20 cellular contexts compared by ENCODE assay signal in genomic region chr1:45765999-45766792, GRCh38.
"Had no signal": no experiment of that assay in that cellular context is flagged by ENCODE, and none has a peak within 500 bp of the region (broad histone marks: within the 10 kb centered on the region; RNA-seq: fewer than 3 reads in every experiment).

No MANE protein-coding gene starts in this region.

- H3K4me1 Mint-ChIP-seq: naive thymus-derived CD8-positive, alpha-beta T cell; stimulated activated memory B cell treated with anti-CD40 and anti-IgM and Interleukin-4, amounts not matched to agents 10 μg/mL and 1 μg/mL and 100 μg/mL, for 72 hours had no signal

- H3K27ac Mint-ChIP-seq: activated naive CD4-positive, alpha-beta T cell treated with anti-CD3 and anti-CD28 coated beads, Interleukin-2, amount 50 U/mL, for 72 hours; activated T-helper 1 cell treated with anti-CD3 and anti-CD28 coated beads, Interleukin-12 subunit alpha, Interleukin-12 subunit beta, Interleukin-2, Interleukin-4 antibody, amounts not matched to agents 30 ng/mL and 10 ng/mL and 1 ng/mL, durations not matched to agents 14 hours and 24 hours and 36 hours; naive thymus-derived CD8-positive, alpha-beta T cell; stimulated activated memory B cell treated with anti-CD40 and anti-IgM and Interleukin-4, amounts not matched to agents 10 μg/mL and 1 μg/mL and 100 μg/mL, for 72 hours; T-helper 1 cell treated with Interleukin-12 subunit alpha and Interleukin-12 subunit beta and Interleukin-4 antibody, amounts not matched to agents 30 μg/mL and 1 μg/mL, for 36 hours had no signal

- H3K4me1 ChIP-seq: adrenal gland, lower lobe of right lung, spleen, upper lobe of right lung had no signal

- H3K27me3 ChIP-seq: adrenal gland, ovary, sigmoid colon, upper lobe of right lung had no signal

- H3K9me3 Mint-ChIP-seq: activated naive CD4-positive, alpha-beta T cell treated with anti-CD3 and anti-CD28 coated beads, Interleukin-2, amount 50 U/mL, for 72 hours; activated T-helper 1 cell treated with anti-CD3 and anti-CD28 coated beads, Interleukin-12 subunit alpha, Interleukin-12 subunit beta, Interleukin-2, Interleukin-4 antibody, amounts not matched to agents 30 ng/mL and 10 ng/mL and 1 ng/mL, durations not matched to agents 14 hours and 24 hours and 36 hours; naive thymus-derived CD8-positive, alpha-beta T cell; stimulated activated memory B cell treated with anti-CD40 and anti-IgM and Interleukin-4, amounts not matched to agents 10 μg/mL and 1 μg/mL and 100 μg/mL, for 72 hours; T-helper 1 cell treated with Interleukin-12 subunit alpha and Interleukin-12 subunit beta and Interleukin-4 antibody, amounts not matched to agents 30 μg/mL and 1 μg/mL, for 36 hours had no signal

- ATAC-seq: activated naive CD4-positive, alpha-beta T cell treated with anti-CD3 and anti-CD28 coated beads, Interleukin-2, amount 50 U/mL, for 72 hours; left colon; lower lobe of right lung; naive thymus-derived CD8-positive, alpha-beta T cell; stimulated activated memory B cell treated with anti-CD40 and anti-IgM and Interleukin-4, amounts not matched to agents 10 μg/mL and 1 μg/mL and 100 μg/mL, for 72 hours; upper lobe of right lung had no signal

- H3K36me3 ChIP-seq: adrenal gland, lower lobe of right lung, ovary, sigmoid colon, spleen, thoracic aorta, upper lobe of right lung had no signal

- H3K27me3 Mint-ChIP-seq: stimulated activated memory B cell treated with anti-CD40 and anti-IgM and Interleukin-4, amounts not matched to agents 10 μg/mL and 1 μg/mL and 100 μg/mL, for 72 hours had no signal

- H3K27ac ChIP-seq: adrenal gland, lower lobe of right lung, ovary, sigmoid colon, spleen, thoracic aorta, upper lobe of right lung, VCaP had no signal

- H3K4me3 Mint-ChIP-seq: activated T-helper 1 cell treated with anti-CD3 and anti-CD28 coated beads, Interleukin-12 subunit alpha, Interleukin-12 subunit beta, Interleukin-2, Interleukin-4 antibody, amounts not matched to agents 30 ng/mL and 10 ng/mL and 1 ng/mL, durations not matched to agents 14 hours and 24 hours and 36 hours; naive thymus-derived CD8-positive, alpha-beta T cell; stimulated activated memory B cell treated with anti-CD40 and anti-IgM and Interleukin-4, amounts not matched to agents 10 μg/mL and 1 μg/mL and 100 μg/mL, for 72 hours; T-helper 1 cell treated with Interleukin-12 subunit alpha and Interleukin-12 subunit beta and Interleukin-4 antibody, amounts not matched to agents 30 μg/mL and 1 μg/mL, for 36 hours had no signal

- H3K4me3 ChIP-seq: adrenal gland, lower lobe of right lung, ovary, sigmoid colon, spleen, thoracic aorta, upper lobe of right lung had no signal

- H3K36me3 Mint-ChIP-seq: activated naive CD4-positive, alpha-beta T cell treated with anti-CD3 and anti-CD28 coated beads, Interleukin-2, amount 50 U/mL, for 72 hours; stimulated activated memory B cell treated with anti-CD40 and anti-IgM and Interleukin-4, amounts not matched to agents 10 μg/mL and 1 μg/mL and 100 μg/mL, for 72 hours had no signal

- DNase-seq: activated CD4-positive, alpha-beta T cell treated with anti-CD3 and anti-CD28 coated beads for 1 hour; activated CD4-positive, alpha-beta T cell treated with anti-CD3 and anti-CD28 coated beads, Interleukin-2, amount 50 U/mL, for 48 hours; activated gamma-delta T cell treated with Interleukin-2 at 50 U/mL for 16 hours; adrenal gland; cerebellar nuclear complex; cortex of kidney; left colon; lower lobe of right lung; naive thymus-derived CD8-positive, alpha-beta T cell; ovary; sigmoid colon; spleen; stimulated activated CD4-positive, alpha-beta T cell treated with anti-CD3 and anti-CD28 coated beads, Interleukin-4, amount 100 ng/mL, for 4 hours; upper lobe of right lung had no signal

- H3K9me3 ChIP-seq: adrenal gland, lower lobe of right lung, ovary, sigmoid colon, spleen, thoracic aorta, upper lobe of right lung had no signal
